Comparison of ENCODE assay signal across 30 cellular contexts in genomic region chr16:82226327-82226726, GRCh38.
"Had no signal": no experiment of that assay in that cellular context is flagged by ENCODE, and none has a peak within 500 bp of the region (broad histone marks: within the 10 kb centered on the region; RNA-seq: fewer than 3 reads in every experiment).

No MANE protein-coding gene starts in this region.

- H3K9ac ChIP-seq: neural progenitor cell, parathyroid adenoma had no signal

- H3K9me3 ChIP-seq: ovary, psoas muscle, right lobe of liver, sigmoid colon, stomach, thoracic aorta, thyroid gland, tibial nerve, upper lobe of left lung, vagina had no signal

- H3K4me1 ChIP-seq: neural progenitor cell, parathyroid adenoma, psoas muscle, right lobe of liver, thyroid gland, tibial nerve, upper lobe of left lung, vagina had no signal

- H3K4me3 Mint-ChIP-seq: naive thymus-derived CD8-positive, alpha-beta T cell; natural killer cell treated with Interleukin-12 subunit alpha and Interleukin-12 subunit beta and Interleukin-15 and Interleukin-18, amount 100 ng/mL, for 72 hours; nephron progenitor cell; neural progenitor cell; stimulated activated effector memory CD8-positive, alpha-beta T cell treated with anti-CD3 and anti-CD28 coated beads, Interleukin-12 subunit alpha, Interleukin-12 subunit beta, amount 100 ng/mL, for 72 hours; stimulated activated naive B cell treated with anti-CD40 and anti-IgM and Interleukin-4, amounts not matched to agents 10 μg/mL and 1 μg/mL and 100 μg/mL, for 72 hours; stimulated activated naive CD8-positive, alpha-beta T cell treated with anti-CD3 and anti-CD28 coated beads, Interleukin-15, Interleukin-2, amounts not matched to agents 100 ng/mL and 50 ng/mL, for 24 hours had no signal

- H3K27ac Mint-ChIP-seq: naive thymus-derived CD8-positive, alpha-beta T cell; natural killer cell treated with Interleukin-12 subunit alpha and Interleukin-12 subunit beta and Interleukin-15 and Interleukin-18, amount 100 ng/mL, for 72 hours; nephron progenitor cell; neural progenitor cell; progenitor cell of endocrine pancreas; stimulated activated effector memory CD8-positive, alpha-beta T cell treated with anti-CD3 and anti-CD28 coated beads, Interleukin-12 subunit alpha, Interleukin-12 subunit beta, amount 100 ng/mL, for 72 hours; stimulated activated naive B cell treated with anti-CD40 and anti-IgM and Interleukin-4, amounts not matched to agents 10 μg/mL and 1 μg/mL and 100 μg/mL, for 72 hours; stimulated activated naive CD8-positive, alpha-beta T cell treated with anti-CD3 and anti-CD28 coated beads, Interleukin-15, Interleukin-2, amounts not matched to agents 100 ng/mL and 50 ng/mL, for 24 hours had no signal

- H3K36me3 Mint-ChIP-seq: naive thymus-derived CD8-positive, alpha-beta T cell; natural killer cell treated with Interleukin-12 subunit alpha and Interleukin-12 subunit beta and Interleukin-15 and Interleukin-18, amount 100 ng/mL, for 72 hours; neural progenitor cell; stimulated activated effector memory CD8-positive, alpha-beta T cell treated with anti-CD3 and anti-CD28 coated beads, Interleukin-12 subunit alpha, Interleukin-12 subunit beta, amount 100 ng/mL, for 72 hours; stimulated activated naive B cell treated with anti-CD40 and anti-IgM and Interleukin-4, amounts not matched to agents 10 μg/mL and 1 μg/mL and 100 μg/mL, for 72 hours had no signal

- H3K9me3 Mint-ChIP-seq: natural killer cell treated with Interleukin-12 subunit alpha and Interleukin-12 subunit beta and Interleukin-15 and Interleukin-18, amount 100 ng/mL, for 72 hours; neural progenitor cell; stimulated activated effector memory CD8-positive, alpha-beta T cell treated with anti-CD3 and anti-CD28 coated beads, Interleukin-12 subunit alpha, Interleukin-12 subunit beta, amount 100 ng/mL, for 72 hours; stimulated activated naive CD8-positive, alpha-beta T cell treated with anti-CD3 and anti-CD28 coated beads, Interleukin-15, Interleukin-2, amounts not matched to agents 100 ng/mL and 50 ng/mL, for 24 hours had no signal

- FAIRE-seq: small intestine, urothelium cell line had no signal

- H3K4me1 Mint-ChIP-seq: naive thymus-derived CD8-positive, alpha-beta T cell had no signal

- ATAC-seq: naive thymus-derived CD8-positive, alpha-beta T cell; natural killer cell treated with Interleukin-12 subunit alpha and Interleukin-12 subunit beta and Interleukin-15 and Interleukin-18, amount 100 ng/mL, for 72 hours; psoas muscle; right cardiac atrium; right lobe of liver; stimulated activated effector memory CD8-positive, alpha-beta T cell treated with anti-CD3 and anti-CD28 coated beads, Interleukin-12 subunit alpha, Interleukin-12 subunit beta, amount 100 ng/mL, for 72 hours; stimulated activated naive B cell treated with anti-CD40 and anti-IgM and Interleukin-4, amounts not matched to agents 10 μg/mL and 1 μg/mL and 100 μg/mL, for 72 hours had no signal

- H3K36me3 ChIP-seq: neural progenitor cell, ovary, right lobe of liver, sigmoid colon, stomach, thoracic aorta, thyroid gland, tibial nerve, upper lobe of left lung, vagina had no signal

- H3K4me3 ChIP-seq: neural progenitor cell, ovary, psoas muscle, right lobe of liver, sigmoid colon, stomach, thoracic aorta, thyroid gland, tibial nerve, upper lobe of left lung, vagina had no signal

- H3K27ac ChIP-seq: neural progenitor cell, ovary, parathyroid adenoma, psoas muscle, right lobe of liver, sigmoid colon, stomach, thoracic aorta, thyroid gland, tibial nerve, upper lobe of left lung, vagina had no signal

- DNase-seq: naive thymus-derived CD8-positive, alpha-beta T cell; nephron progenitor cell; occipital lobe; ovary; posterior cingulate gyrus; psoas muscle; right cardiac atrium; right lobe of liver; sigmoid colon; small intestine; stimulated activated CD4-positive, alpha-beta T cell treated with anti-CD3 and anti-CD28 coated beads, Interleukin-15, amount 100 ng/mL, for 24 hours; stimulated activated CD4-positive, alpha-beta T cell treated with anti-CD3 and anti-CD28 coated beads, Interleukin-2, amount 100 ng/mL, for 24 hours; stimulated activated CD4-positive, alpha-beta T cell treated with anti-CD3 and anti-CD28 coated beads, Interleukin-2, amount 100 ng/mL, for 48 hours; stimulated activated CD4-positive, alpha-beta T cell treated with anti-CD3 and anti-CD28 coated beads, Interleukin-4, amount 100 ng/mL, for 24 hours; stimulated activated naive B cell treated with anti-CD40 and anti-IgM and Interleukin-4, amounts not matched to agents 10 μg/mL and 1 μg/mL and 100 μg/mL, for 72 hours; stimulated activated naive CD4-positive, alpha-beta T cell treated with Interleukin-2 at 50 U/mL for 16 hours; stomach; thyroid gland; trophoblast cell; upper lobe of left lung had no signal
